ENCODE assay signal across 11 cellular contexts in genomic region chr6:20706293-20707165, GRCh38.
DNase-seq lines count a peak whose midpoint lies in the region; ATAC-seq and TF ChIP-seq lines count a peak whose summit lies in the region.
"Had no signal": no experiment of that assay in that cellular context is flagged by ENCODE, and none has a peak within 500 bp of the region (broad histone marks: within the 10 kb centered on the region; RNA-seq: fewer than 3 reads in every experiment).

No MANE protein-coding gene starts in this region.

- H3K79me2 ChIP-seq in SK-N-SH (ENCODE audit: insufficient read depth): no peaks in the 10 kb centered on the region; the same call in 1 of the 2 replicates

- H3K4me1 Mint-ChIP-seq in central memory CD8-positive, alpha-beta T cell: peaks cover 47% of the 10 kb centered on the region

- H3K27me3 ChIP-seq in A673 (replicated peaks; ENCODE audit: insufficient read depth, low read depth, low read length, poor library complexity): no peaks in the 10 kb centered on the region
- no peaks in the 10 kb centered on the region for H3K27me3 ChIP-seq in SJCRH30
- no peaks in the 10 kb centered on the region for H3K27me3 ChIP-seq in SK-N-SH (ENCODE audit: insufficient read depth)

- H2AFZ ChIP-seq in SK-N-SH (ENCODE audit: low read depth): no peak overlapping the region

- no peaks in the 10 kb centered on the region for H3K9me3 ChIP-seq in A673 (ENCODE audit: low read depth, low read length, poor library complexity, severe bottlenecking)
- H3K9me3 ChIP-seq in SJCRH30 (replicated peaks): no peaks in the 10 kb centered on the region
- H3K9me3 ChIP-seq in SK-N-SH: no peaks in the 10 kb centered on the region

- POLR2A ChIA-PET in A673 (lab: Charles Lee; ENCODE audit: low non-redundant PET): no interaction called here
- POLR2A ChIA-PET in SK-N-SH (lab: Yijun Ruan, JAX): no interaction called here

- H3K4me3 Mint-ChIP-seq in central memory CD8-positive, alpha-beta T cell: no peak overlapping the region
- H3K4me3 Mint-ChIP-seq: CD14-positive monocyte had no signal

- no peaks in the 10 kb centered on the region for H3K9me3 Mint-ChIP-seq in central memory CD8-positive, alpha-beta T cell

- CTCF ChIA-PET in A673 (lab: Charles Lee): no interaction called here
- CTCF ChIA-PET in SK-N-SH (lab: Yijun Ruan, JAX): no interaction called here

- H3K9ac ChIP-seq in SK-N-SH: no peak overlapping the region

- 91% methylated on average over 2 of the region's 2 CpGs for WGBS in SK-N-SH (ENCODE audit: low lambda C conversion rate)

- no peak overlapping the region for H3K4me2 ChIP-seq in SK-N-SH

- TF ChIP-seq RAD21 in SK-N-SH (IDR thresholded peaks at IDR 0.05; ENCODE audit: low read length): no peak

- TF ChIP-seq CTCF in A673 (conservative IDR thresholded peaks at IDR 0.05; ENCODE audit: low read depth, low read length) (no peak), SK-N-SH (IDR thresholded peaks at IDR 0.05) (no peak)

- H3K27ac ChIP-seq in A673 (ENCODE audit: low read depth, low read length, poor library complexity, severe bottlenecking) (peak overlapping the region; percentile 13), SJCRH30 (no peak overlapping the region), SK-N-SH (ENCODE audit: low read depth in 2 of 2, low read length in 1 of 2) (no peak overlapping the region; a peak in 1 of 4 replicates)

- H3K4me3 ChIP-seq in A673 (ENCODE audit: low read depth, low read length, poor library complexity, severe bottlenecking): no peak overlapping the region
- no peak overlapping the region for H3K4me3 ChIP-seq in SJCRH30
- H3K4me3 ChIP-seq in SK-N-SH (ENCODE audit: low read depth in 2 of 2, low read length in 1 of 2): no peak overlapping the region

- intact Hi-C loops in A673 (cut with micrococcal nuclease; ENCODE audit: unreplicated experiment): no loop called here

- TF ChIP-seq EP300 in SK-N-SH (IDR thresholded peaks at IDR 0.05; ENCODE audit: borderline replicate concordance in 1 of 2, low read depth in 1 of 2, low read length in 1 of 2): no peak

- H3K36me3 ChIP-seq in A673 (ENCODE audit: insufficient read depth, low read length, poor library complexity, severe bottlenecking): no peaks in the 10 kb centered on the region
- no peaks in the 10 kb centered on the region for H3K36me3 ChIP-seq in SJCRH30
- no peaks in the 10 kb centered on the region for H3K36me3 ChIP-seq in SK-N-SH (replicated peaks in 1 of 2; ENCODE audit: control insufficient read depth in 1 of 2, insufficient read depth in 2 of 2, low read length in 1 of 2)

- H3K4me1 ChIP-seq in A673 (ENCODE audit: insufficient read depth, low read length, poor library complexity, severe bottlenecking) (peaks cover 75% of the 10 kb centered on the region), SJCRH30 (peaks cover 19% of the 10 kb centered on the region), SK-N-SH (ENCODE audit: control insufficient read depth in 1 of 2, insufficient read depth in 2 of 2, low read depth in 1 of 2, low read length in 1 of 2) (peaks cover 7 to 12% of the 10 kb centered on the region in 2 experiments; a peak in 3 of 4 replicates)

- no peaks in the 10 kb centered on the region for H4K20me1 ChIP-seq in SK-N-SH (ENCODE audit: insufficient read depth)

- peak; percentile 74 for DNase-seq in A673 (ENCODE audit: low spot score)
- peak; percentile 81 for DNase-seq in HCEC 1CT
- peak; percentile 99 for DNase-seq in NCI-H2171 treated with DMSO at 0.1 percent for 48 hours (lab: John Stamatoyannopoulos, UW)
- no peak for DNase-seq in central memory CD8-positive, alpha-beta T cell (ENCODE audit: low spot score in 2 of 2)
- DNase-seq in HuH-7.5 (ENCODE audit: low spot score): no peak
- no peak for DNase-seq in SJCRH30
- DNase-seq in SK-N-SH: no peak
- DNase-seq in HUDEP-2 (lab: John Stamatoyannopoulos, UW; ENCODE audit: unreplicated experiment in 76 of 76): no peak
- DNase-seq: right cardiac atrium, SIG-M5 had no signal

- H3F3A ChIP-seq in SK-N-SH (replicated peaks; ENCODE audit: insufficient read depth): no peaks in the 10 kb centered on the region

- no peak for ATAC-seq in central memory CD8-positive, alpha-beta T cell (replicated peaks; ENCODE audit: extremely low read depth, poor library complexity, severe bottlenecking)

- peak overlapping the region; percentile 32 for H3K27ac Mint-ChIP-seq in central memory CD8-positive, alpha-beta T cell (ENCODE audit: low read depth)

- no TSS peak for BruUV-seq in A673 (replicated peaks; lab: Mats Ljungman, UMichigan)

- no peaks in the 10 kb centered on the region for H3K27me3 Mint-ChIP-seq in central memory CD8-positive, alpha-beta T cell

- peaks cover 2% of the 10 kb centered on the region for H3K36me3 Mint-ChIP-seq in central memory CD8-positive, alpha-beta T cell (ENCODE audit: insufficient read depth)
- H3K36me3 Mint-ChIP-seq: CD14-positive monocyte had no signal

- no peaks in the 10 kb centered on the region for H3K9me2 ChIP-seq in SK-N-SH

TF ChIP-seq in SK-N-SH, 30 proteins besides CTCF, POLR2A, EP300 and RAD21:
- no peak for TF ChIP-seq EZH2phosphoT487 (IDR thresholded peaks at IDR 0.05; ENCODE audit: borderline replicate concordance, low read depth)
- TF ChIP-seq PBX3 (IDR thresholded peaks at IDR 0.05): no peak
- TF ChIP-seq FOSL2 (IDR thresholded peaks at IDR 0.05; ENCODE audit: borderline replicate concordance, low read depth): no peak
- no peak for TF ChIP-seq RXRA (IDR thresholded peaks at IDR 0.05; ENCODE audit: borderline replicate concordance, low read depth)
- TF ChIP-seq GABPA (IDR thresholded peaks at IDR 0.05; ENCODE audit: low read depth): no peak
- TF ChIP-seq POLR2AphosphoS5 (IDR thresholded peaks at IDR 0.05; ENCODE audit: low read depth, low read length): no peak
- no peak for TF ChIP-seq YY1 (IDR thresholded peaks at IDR 0.05; ENCODE audit: low read depth)
- TF ChIP-seq ZBTB33 (IDR thresholded peaks at IDR 0.05; ENCODE audit: borderline replicate concordance, low read depth): no peak
- TF ChIP-seq CHD2 (IDR thresholded peaks at IDR 0.05; ENCODE audit: low read length, partially characterized antibody): no peak
- TF ChIP-seq IRF3 (IDR thresholded peaks at IDR 0.05; ENCODE audit: low read depth, low read length): no peak
- no peak for TF ChIP-seq TEAD4 (IDR thresholded peaks at IDR 0.05; ENCODE audit: borderline replicate concordance, insufficient read depth)
- TF ChIP-seq ELF1 (IDR thresholded peaks at IDR 0.05): no peak
- TF ChIP-seq GATA2 (CRISPR knock-in tag; IDR thresholded peaks at IDR 0.05): no peak

Comparison
In these comparisons a context has a peak if more than half of its experiments do, and no peak if none do; other contexts are left out.
1. DNase-seq: peak in A673 (single experiment), HCEC 1CT (single experiment) and NCI-H2171 treated with DMSO at 0.1 percent for 48 hours (single experiment); none in central memory CD8-positive, alpha-beta T cell (0 of 2), HuH-7.5 (single experiment), SJCRH30 (0 of 2), SK-N-SH (single experiment) and HUDEP-2 (0 of 76).